ENCODE assay signal across 18 cellular contexts in the genomic region with DNA sequence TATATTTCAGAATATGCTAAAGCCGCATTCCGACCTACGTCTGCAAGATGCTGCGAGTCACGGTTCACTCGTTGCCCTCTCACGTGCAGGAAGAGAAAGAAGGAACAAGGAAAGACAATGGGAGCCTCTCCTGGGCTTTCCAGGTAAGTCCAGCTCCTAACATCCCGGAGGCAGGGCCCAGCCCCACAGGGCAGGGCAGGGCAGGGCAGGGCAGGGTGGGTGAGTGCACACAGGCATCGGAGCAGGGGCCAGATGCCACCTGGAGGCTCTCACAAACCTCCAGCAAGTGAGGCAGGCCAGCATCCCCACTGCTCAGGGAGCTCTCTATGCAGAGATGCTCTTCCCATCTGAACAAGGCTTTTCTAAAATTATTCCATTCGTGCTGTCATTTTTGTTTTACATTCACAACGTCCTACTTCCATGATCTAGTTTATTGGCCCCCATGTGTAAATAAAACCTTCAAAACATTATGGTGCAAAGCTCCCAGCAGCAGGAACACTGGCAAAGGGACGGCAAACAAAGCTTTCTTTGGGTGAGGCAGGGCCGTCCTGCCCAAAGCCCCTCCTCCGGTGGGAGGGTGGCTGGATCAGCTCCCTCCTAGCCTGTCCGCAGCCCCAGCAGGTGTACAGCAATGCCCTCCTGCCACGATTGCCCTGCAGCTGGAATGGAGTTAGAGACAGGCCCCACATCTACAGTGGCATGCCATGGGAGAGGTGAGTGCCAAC. TPM values are rescaled to one million over a fixed set of nuclear protein-coding genes. Genes with fewer than 3 reads are reported as not detected.
DNase-seq lines count a peak whose midpoint lies in the region; ATAC-seq and TF ChIP-seq lines count a peak whose summit lies in the region.
"Had no signal": no experiment of that assay in that cellular context is flagged by ENCODE, and none has a peak within 500 bp of the region (broad histone marks: within the 10 kb centered on the region; RNA-seq: fewer than 3 reads in every experiment).

No MANE protein-coding gene starts in this region.

- H3K36me3 Mint-ChIP-seq in CD4-positive, alpha-beta T cell (ENCODE audit: low read depth) = peaks cover 55% of the 10 kb centered on the region
- H3K36me3 Mint-ChIP-seq in dendritic cell treated with granulocyte-macrophage colony-stimulating factor and Interleukin-4, amounts not matched to agents 40 ng/mL and 50 ng/mL, for 4 days (ENCODE audit: low read depth) = peaks cover 98% of the 10 kb centered on the region
- H3K36me3 Mint-ChIP-seq in neural progenitor cell = peaks cover 10% of the 10 kb centered on the region

- no peak for TF ChIP-seq CTCF in CD4-positive, alpha-beta T cell (IDR thresholded peaks at IDR 0.05)
- TF ChIP-seq CTCF in OCI-LY3 (IDR thresholded peaks at IDR 0.05; ENCODE audit: low read depth, low read length) (peak; percentile 31), neural progenitor cell (IDR thresholded peaks at IDR 0.05) (no peak), GM10248 (IDR thresholded peaks at IDR 0.05; ENCODE audit: control extremely low read depth, extremely low read depth, low read depth, missing control alignments) (no peak)

- H3K4me2 ChIP-seq in OCI-LY3 (ENCODE audit: low read length) = peak overlapping the region; percentile 69
- H3K4me2 ChIP-seq in neural progenitor cell = peak overlapping the region; percentile 7

- no peak overlapping the region for H3K4me3 Mint-ChIP-seq in CD4-positive, alpha-beta T cell
- H3K4me3 Mint-ChIP-seq in dendritic cell treated with granulocyte-macrophage colony-stimulating factor and Interleukin-4, amounts not matched to agents 40 ng/mL and 50 ng/mL, for 4 days = no peak overlapping the region
- H3K4me3 Mint-ChIP-seq in neural progenitor cell = no peak overlapping the region
- H3K4me3 Mint-ChIP-seq: activated naive CD8-positive, alpha-beta T cell; activated T-cell treated with anti-CD3 and anti-CD28 coated beads, Interleukin-2, amount 50 U/mL, for 24 hours; naive thymus-derived CD8-positive, alpha-beta T cell had no signal

- H4K20me1 ChIP-seq in OCI-LY3 (ENCODE audit: insufficient read depth, low read length) (no peaks in the 10 kb centered on the region), neural progenitor cell (ENCODE audit: low read depth) (peaks cover 59% of the 10 kb centered on the region)

- H2AFZ ChIP-seq in OCI-LY3 (ENCODE audit: low read depth, low read length) = no peak overlapping the region
- no peak overlapping the region for H2AFZ ChIP-seq in neural progenitor cell (replicated peaks)

- CTCF ChIA-PET in CD4-positive, alpha-beta T cell (lab: Charles Lee) = interaction anchor here (0.9 to 1.3 kb wide), 2 partner anchors 52 to 88 kb away, joined by 3 to 4 read pairs; no protein-coding TSS in a partner anchor
- CTCF ChIA-PET in GM10248 (lab: Yijun Ruan, JAX) = interaction anchor here (0.6 to 12.8 kb wide), 5 partner anchors 9 to 71 kb away, joined by 3 to 150 read pairs (median 4); no protein-coding TSS in a partner anchor

- peaks cover 79% of the 10 kb centered on the region for H3K4me1 Mint-ChIP-seq in CD4-positive, alpha-beta T cell (ENCODE audit: low read depth)
- peaks cover 93% of the 10 kb centered on the region for H3K4me1 Mint-ChIP-seq in dendritic cell treated with granulocyte-macrophage colony-stimulating factor and Interleukin-4, amounts not matched to agents 40 ng/mL and 50 ng/mL, for 4 days (ENCODE audit: low read depth)
- H3K4me1 Mint-ChIP-seq in neural progenitor cell = peaks cover 26% of the 10 kb centered on the region

- H3K36me3 ChIP-seq in OCI-LY3 (replicated peaks; ENCODE audit: low read depth, low read length) (peaks cover 28% of the 10 kb centered on the region), neural progenitor cell (no peaks in the 10 kb centered on the region)
- H3K36me3 ChIP-seq: uterus had no signal

- no peaks in the 10 kb centered on the region for H3K27me3 Mint-ChIP-seq in CD4-positive, alpha-beta T cell
- H3K27me3 Mint-ChIP-seq in dendritic cell treated with granulocyte-macrophage colony-stimulating factor and Interleukin-4, amounts not matched to agents 40 ng/mL and 50 ng/mL, for 4 days = no peaks in the 10 kb centered on the region
- H3K27me3 Mint-ChIP-seq in neural progenitor cell (ENCODE audit: insufficient read depth, low read depth) = peaks cover 2% of the 10 kb centered on the region
- H3K27me3 Mint-ChIP-seq: activated naive CD8-positive, alpha-beta T cell; activated T-cell treated with anti-CD3 and anti-CD28 coated beads, Interleukin-2, amount 50 U/mL, for 24 hours; naive thymus-derived CD8-positive, alpha-beta T cell had no signal

- H3K79me2 ChIP-seq in OCI-LY3 (ENCODE audit: low read length) (peaks cover 95% of the 10 kb centered on the region), neural progenitor cell (ENCODE audit: low read depth) (peaks cover 38% of the 10 kb centered on the region)

- no peaks in the 10 kb centered on the region for H3K27me3 ChIP-seq in CD4-positive, alpha-beta T cell (ENCODE audit: control insufficient read depth, insufficient read depth, low read length)
- H3K27me3 ChIP-seq in OCI-LY3 (ENCODE audit: low read depth, low read length) (no peaks in the 10 kb centered on the region), neural progenitor cell (no peaks in the 10 kb centered on the region)
- H3K27me3 ChIP-seq: uterus had no signal

- intact Hi-C loops in CD4-positive, alpha-beta T cell (cut with DNase I, micrococcal nuclease) = no loop called here
- intact Hi-C loops in dendritic cell treated with granulocyte-macrophage colony-stimulating factor and Interleukin-4, amounts not matched to agents 40 ng/mL and 50 ng/mL, for 4 days (cut with micrococcal nuclease) = no loop called here

- POLR2A ChIA-PET in CD4-positive, alpha-beta T cell (lab: Charles Lee) = no interaction called here
- POLR2A ChIA-PET in GM10248 (lab: Yijun Ruan, JAX) = interaction anchor here (1.0 kb wide), 1 partner anchor 12 kb away, joined by 4 read pairs; no protein-coding TSS in a partner anchor

- no peaks in the 10 kb centered on the region for H3K9me3 ChIP-seq in CD4-positive, alpha-beta T cell (ENCODE audit: control insufficient read depth, low read length)
- no peaks in the 10 kb centered on the region for H3K9me3 ChIP-seq in OCI-LY3 (ENCODE audit: insufficient read depth, low read length)
- no peaks in the 10 kb centered on the region for H3K9me3 ChIP-seq in neural progenitor cell (ENCODE audit: low read depth)
- H3K9me3 ChIP-seq: uterus had no signal

- H3K4me3 ChIP-seq in OCI-LY3 (ENCODE audit: low read length) = peak overlapping the region; percentile 32
- H3K4me3 ChIP-seq in neural progenitor cell = no peak overlapping the region
- H3K4me3 ChIP-seq: uterus had no signal

- H3K4me1 ChIP-seq in OCI-LY3 (ENCODE audit: low read length) (peaks cover 96% of the 10 kb centered on the region), neural progenitor cell (peaks cover 21% of the 10 kb centered on the region)
- H3K4me1 ChIP-seq: uterus had no signal

- peak overlapping the region; percentile 68 for H3K27ac Mint-ChIP-seq in CD4-positive, alpha-beta T cell
- peak overlapping the region; percentile 42 for H3K27ac Mint-ChIP-seq in dendritic cell treated with granulocyte-macrophage colony-stimulating factor and Interleukin-4, amounts not matched to agents 40 ng/mL and 50 ng/mL, for 4 days
- no peak overlapping the region for H3K27ac Mint-ChIP-seq in neural progenitor cell
- H3K27ac Mint-ChIP-seq: activated naive CD8-positive, alpha-beta T cell had no signal

- peaks cover 5% of the 10 kb centered on the region for H3F3A ChIP-seq in neural progenitor cell (ENCODE audit: low read depth)

- no peak for DNase-seq in CD4-positive, alpha-beta T cell
- DNase-seq in neural progenitor cell (ENCODE audit: low spot score) (no peak), GM10248 (ENCODE audit: extremely low spot score) (no peak), NK-92 (lab: John Stamatoyannopoulos, UW; ENCODE audit: unreplicated experiment) (no peak)
- DNase-seq: activated T-cell treated with anti-CD3 and anti-CD28 coated beads, Interleukin-2, amount 50 U/mL, for 24 hours; effector memory CD4-positive, alpha-beta T cell; EL; hypothalamus; KG1; left ventricle myocardium superior; naive thymus-derived CD8-positive, alpha-beta T cell; NCI-H345; uterus had no signal

- H3K9me3 Mint-ChIP-seq in CD4-positive, alpha-beta T cell = no peaks in the 10 kb centered on the region
- no peaks in the 10 kb centered on the region for H3K9me3 Mint-ChIP-seq in dendritic cell treated with granulocyte-macrophage colony-stimulating factor and Interleukin-4, amounts not matched to agents 40 ng/mL and 50 ng/mL, for 4 days
- no peaks in the 10 kb centered on the region for H3K9me3 Mint-ChIP-seq in neural progenitor cell
- H3K9me3 Mint-ChIP-seq: activated T-cell treated with anti-CD3 and anti-CD28 coated beads, Interleukin-2, amount 50 U/mL, for 24 hours; naive thymus-derived CD8-positive, alpha-beta T cell had no signal

- H3K27ac ChIP-seq in CD4-positive, alpha-beta T cell (ENCODE audit: low read depth, low read length) = no peak overlapping the region
- H3K27ac ChIP-seq in OCI-LY3 (ENCODE audit: low read length) (peak overlapping the region; percentile 97), neural progenitor cell (no peak overlapping the region)
- H3K27ac ChIP-seq: uterus had no signal

- peak overlapping the region; percentile 84 for H3K9ac ChIP-seq in OCI-LY3 (ENCODE audit: low read length)
- H3K9ac ChIP-seq in neural progenitor cell = no peak overlapping the region

- ATAC-seq in CD4-positive, alpha-beta T cell (ENCODE audit: poor library complexity) = no peak
- ATAC-seq in GM21360 (IDR thresholded peaks at IDR 0.05; ENCODE audit: unreplicated experiment) (no peak), HG03159 (IDR thresholded peaks at IDR 0.05; ENCODE audit: unreplicated experiment) (no peak)
- ATAC-seq: left ventricle myocardium superior; naive thymus-derived CD8-positive, alpha-beta T cell had no signal

RNA-seq across cellular contexts. Expression of a gene that starts 50.6 kb away (rescaled TPM):
- total RNA-seq in CD4-positive, alpha-beta T cell = 10 to 100 TPM; 49.6 to 53.1 TPM
- 46.6 and 55.9 TPM in 2 replicates for total RNA-seq in neural progenitor cell (ENCODE audit: low replicate concordance)
